In the genomic region with DNA sequence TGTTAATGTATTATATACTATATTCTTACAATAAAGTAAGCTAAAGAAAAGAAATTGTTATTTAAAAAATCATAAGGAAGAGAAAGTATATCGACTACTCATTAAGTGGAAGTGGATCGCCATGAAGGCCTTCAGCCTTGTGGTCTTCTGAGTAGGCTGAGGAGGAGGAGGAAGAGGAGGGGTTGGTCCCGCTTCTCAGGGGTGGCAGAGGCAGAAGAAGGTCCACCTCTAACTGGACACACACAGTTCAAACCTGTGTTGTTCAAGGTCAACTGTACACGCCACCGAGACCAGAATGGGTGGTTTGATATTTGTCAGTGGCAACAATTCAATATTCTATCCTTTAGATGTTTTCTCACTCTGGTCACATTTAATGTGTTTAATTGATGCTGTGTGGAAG, we compare ENCODE assay signal across 8 cellular contexts.
DNase-seq lines count a peak whose midpoint lies in the region; ATAC-seq and TF ChIP-seq lines count a peak whose summit lies in the region.

No MANE protein-coding gene starts in this region.

- H3K9ac ChIP-seq in mucosa of rectum (ENCODE audit: low read depth in 1 of 2, low read length in 2 of 2), result peak overlapping the region; percentile 58 to 63

- ATAC-seq in GM18868 (IDR thresholded peaks at IDR 0.05; ENCODE audit: unreplicated experiment) (peak; percentile 7), Panc1 (no peak), mucosa of descending colon (no peak), HG02588 (IDR thresholded peaks at IDR 0.05; ENCODE audit: unreplicated experiment) (no peak)

- H3K4me1 ChIP-seq in ACC112 (ENCODE audit: control insufficient read depth, insufficient read depth, low read length, unreplicated experiment) (peaks cover 14% of the 10 kb centered on the region), Panc1 (ENCODE audit: control insufficient read depth, insufficient read depth, low read length) (peaks cover 30% of the 10 kb centered on the region), mucosa of rectum (ENCODE audit: control insufficient read depth in 2 of 2, insufficient read depth in 2 of 2, low read length in 2 of 2) (peaks cover 6 to 8% of the 10 kb centered on the region in 2 donors), mucosa of descending colon (ENCODE audit: low read depth) (peaks cover 7% of the 10 kb centered on the region)

- DNase-seq in Panc1 (ENCODE audit: low read depth, low spot score) (no peak), T-helper 1 cell (no peak), mucosa of descending colon (no peak)
- DNase-seq in activated CD4-positive, CD25-positive, alpha-beta regulatory T cell treated with anti-CD3 and anti-CD28 coated beads, Interleukin-2, amount 50 U/mL, for 72 hours, result no peak

- no peak overlapping the region for H3K4me3 ChIP-seq in ACC112 (ENCODE audit: low read depth, low read length)
- H3K4me3 ChIP-seq in Panc1 (ENCODE audit: low read depth in 2 of 2, low read length in 2 of 2), result no peak overlapping the region
- no peak overlapping the region for H3K4me3 ChIP-seq in mucosa of rectum (ENCODE audit: low read length in 2 of 2)
- no peak overlapping the region for H3K4me3 ChIP-seq in mucosa of descending colon

- no TSS peak for BruUV-seq in Panc1 (replicated peaks; lab: Mats Ljungman, UMichigan)

- peak overlapping the region; percentile 86 for H2AFZ ChIP-seq in ACC112 (ENCODE audit: low read length, unreplicated experiment)

- POLR2A ChIA-PET in Panc1 (lab: Charles Lee), result no interaction called here

- intact Hi-C loops in Panc1 (cut with micrococcal nuclease; ENCODE audit: unreplicated experiment) (loop anchor here (2.0 to 10.0 kb wide), 2 partner anchors 124 to 242 kb away; no protein-coding TSS in a partner anchor), mucosa of descending colon (cut with DNase I, micrococcal nuclease) (loop anchor here (5.0 to 10.0 kb wide), 2 partner anchors 125 to 328 kb away; no protein-coding TSS in a partner anchor)

- CTCF ChIA-PET in Panc1 (lab: Charles Lee), result interaction anchor here (1.1 kb wide), 1 partner anchor 12 kb away, joined by 3 read pairs; no protein-coding TSS in a partner anchor

- TF ChIP-seq CTCF in Panc1 (IDR thresholded peaks at IDR 0.05) (no peak), mucosa of descending colon (IDR thresholded peaks at IDR 0.05) (no peak)

- H3K79me2 ChIP-seq in ACC112 (ENCODE audit: control insufficient read depth, insufficient read depth, low read length, unreplicated experiment), result no peaks in the 10 kb centered on the region

- H3K27me3 ChIP-seq in ACC112 (ENCODE audit: insufficient read depth, low read length) (no peaks in the 10 kb centered on the region), Panc1 (ENCODE audit: control insufficient read depth, insufficient read depth, low read length) (no peaks in the 10 kb centered on the region), mucosa of rectum (ENCODE audit: control insufficient read depth in 2 of 2, insufficient read depth in 2 of 2, low read length in 2 of 2) (no peaks in the 10 kb centered on the region)

- H3K36me3 ChIP-seq in ACC112 (ENCODE audit: insufficient read depth, low read length) (no peaks in the 10 kb centered on the region), Panc1 (ENCODE audit: control insufficient read depth, insufficient read depth, low read length) (no peaks in the 10 kb centered on the region), mucosa of rectum (ENCODE audit: control insufficient read depth in 2 of 2, insufficient read depth in 2 of 2, low read length in 2 of 2) (no peaks in the 10 kb centered on the region), mucosa of descending colon (ENCODE audit: low read depth) (no peaks in the 10 kb centered on the region)

- in situ Hi-C loops in Panc1 (cut with HindIII; ENCODE audit: low pct_unique_long_range_greater_than_20kb, low sequenced_read_pairs), result no loop called here

- no peaks in the 10 kb centered on the region for H3K9me3 ChIP-seq in Panc1 (ENCODE audit: control insufficient read depth, insufficient read depth, low read depth, low read length)
- H3K9me3 ChIP-seq in mucosa of rectum (ENCODE audit: control insufficient read depth in 2 of 2, low read length in 2 of 2), result no peaks in the 10 kb centered on the region
- H3K9me3 ChIP-seq in mucosa of descending colon, result no peaks in the 10 kb centered on the region

- H3K27ac ChIP-seq in ACC112 (ENCODE audit: low read depth, low read length) (no peak overlapping the region), Panc1 (ENCODE audit: low read length) (peak overlapping the region; percentile 92), mucosa of rectum (ENCODE audit: low read depth in 2 of 2, low read length in 2 of 2) (no peak overlapping the region)
